ENCODE assay signal across 1 cellular context in the genomic region with DNA sequence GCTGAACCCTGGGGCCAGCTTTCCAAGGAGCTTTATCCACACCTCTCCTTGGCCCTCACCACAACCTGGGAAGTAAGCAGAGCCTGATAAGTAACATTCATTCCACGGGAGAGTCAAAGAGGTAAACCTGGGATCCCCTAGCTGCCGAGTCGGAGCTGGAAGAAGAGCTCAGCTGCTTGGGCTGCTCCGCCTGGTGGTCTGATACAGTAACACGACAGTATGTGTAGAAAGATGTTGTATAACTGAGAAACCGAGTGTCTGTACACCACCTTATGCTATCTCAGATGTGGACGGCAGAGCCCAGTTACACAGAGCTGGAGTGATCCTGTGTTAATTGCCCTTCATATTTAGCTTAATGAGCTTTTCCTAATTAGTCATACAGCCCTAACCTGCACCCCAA.
TF ChIP-seq lines count a peak whose summit lies in the region.

No MANE protein-coding gene starts in this region.

TF ChIP-seq in GM23338, 12 proteins besides CTCF, POLR2A, EP300 and RAD21 (continued from another document):
- TF ChIP-seq, protein P1, sequence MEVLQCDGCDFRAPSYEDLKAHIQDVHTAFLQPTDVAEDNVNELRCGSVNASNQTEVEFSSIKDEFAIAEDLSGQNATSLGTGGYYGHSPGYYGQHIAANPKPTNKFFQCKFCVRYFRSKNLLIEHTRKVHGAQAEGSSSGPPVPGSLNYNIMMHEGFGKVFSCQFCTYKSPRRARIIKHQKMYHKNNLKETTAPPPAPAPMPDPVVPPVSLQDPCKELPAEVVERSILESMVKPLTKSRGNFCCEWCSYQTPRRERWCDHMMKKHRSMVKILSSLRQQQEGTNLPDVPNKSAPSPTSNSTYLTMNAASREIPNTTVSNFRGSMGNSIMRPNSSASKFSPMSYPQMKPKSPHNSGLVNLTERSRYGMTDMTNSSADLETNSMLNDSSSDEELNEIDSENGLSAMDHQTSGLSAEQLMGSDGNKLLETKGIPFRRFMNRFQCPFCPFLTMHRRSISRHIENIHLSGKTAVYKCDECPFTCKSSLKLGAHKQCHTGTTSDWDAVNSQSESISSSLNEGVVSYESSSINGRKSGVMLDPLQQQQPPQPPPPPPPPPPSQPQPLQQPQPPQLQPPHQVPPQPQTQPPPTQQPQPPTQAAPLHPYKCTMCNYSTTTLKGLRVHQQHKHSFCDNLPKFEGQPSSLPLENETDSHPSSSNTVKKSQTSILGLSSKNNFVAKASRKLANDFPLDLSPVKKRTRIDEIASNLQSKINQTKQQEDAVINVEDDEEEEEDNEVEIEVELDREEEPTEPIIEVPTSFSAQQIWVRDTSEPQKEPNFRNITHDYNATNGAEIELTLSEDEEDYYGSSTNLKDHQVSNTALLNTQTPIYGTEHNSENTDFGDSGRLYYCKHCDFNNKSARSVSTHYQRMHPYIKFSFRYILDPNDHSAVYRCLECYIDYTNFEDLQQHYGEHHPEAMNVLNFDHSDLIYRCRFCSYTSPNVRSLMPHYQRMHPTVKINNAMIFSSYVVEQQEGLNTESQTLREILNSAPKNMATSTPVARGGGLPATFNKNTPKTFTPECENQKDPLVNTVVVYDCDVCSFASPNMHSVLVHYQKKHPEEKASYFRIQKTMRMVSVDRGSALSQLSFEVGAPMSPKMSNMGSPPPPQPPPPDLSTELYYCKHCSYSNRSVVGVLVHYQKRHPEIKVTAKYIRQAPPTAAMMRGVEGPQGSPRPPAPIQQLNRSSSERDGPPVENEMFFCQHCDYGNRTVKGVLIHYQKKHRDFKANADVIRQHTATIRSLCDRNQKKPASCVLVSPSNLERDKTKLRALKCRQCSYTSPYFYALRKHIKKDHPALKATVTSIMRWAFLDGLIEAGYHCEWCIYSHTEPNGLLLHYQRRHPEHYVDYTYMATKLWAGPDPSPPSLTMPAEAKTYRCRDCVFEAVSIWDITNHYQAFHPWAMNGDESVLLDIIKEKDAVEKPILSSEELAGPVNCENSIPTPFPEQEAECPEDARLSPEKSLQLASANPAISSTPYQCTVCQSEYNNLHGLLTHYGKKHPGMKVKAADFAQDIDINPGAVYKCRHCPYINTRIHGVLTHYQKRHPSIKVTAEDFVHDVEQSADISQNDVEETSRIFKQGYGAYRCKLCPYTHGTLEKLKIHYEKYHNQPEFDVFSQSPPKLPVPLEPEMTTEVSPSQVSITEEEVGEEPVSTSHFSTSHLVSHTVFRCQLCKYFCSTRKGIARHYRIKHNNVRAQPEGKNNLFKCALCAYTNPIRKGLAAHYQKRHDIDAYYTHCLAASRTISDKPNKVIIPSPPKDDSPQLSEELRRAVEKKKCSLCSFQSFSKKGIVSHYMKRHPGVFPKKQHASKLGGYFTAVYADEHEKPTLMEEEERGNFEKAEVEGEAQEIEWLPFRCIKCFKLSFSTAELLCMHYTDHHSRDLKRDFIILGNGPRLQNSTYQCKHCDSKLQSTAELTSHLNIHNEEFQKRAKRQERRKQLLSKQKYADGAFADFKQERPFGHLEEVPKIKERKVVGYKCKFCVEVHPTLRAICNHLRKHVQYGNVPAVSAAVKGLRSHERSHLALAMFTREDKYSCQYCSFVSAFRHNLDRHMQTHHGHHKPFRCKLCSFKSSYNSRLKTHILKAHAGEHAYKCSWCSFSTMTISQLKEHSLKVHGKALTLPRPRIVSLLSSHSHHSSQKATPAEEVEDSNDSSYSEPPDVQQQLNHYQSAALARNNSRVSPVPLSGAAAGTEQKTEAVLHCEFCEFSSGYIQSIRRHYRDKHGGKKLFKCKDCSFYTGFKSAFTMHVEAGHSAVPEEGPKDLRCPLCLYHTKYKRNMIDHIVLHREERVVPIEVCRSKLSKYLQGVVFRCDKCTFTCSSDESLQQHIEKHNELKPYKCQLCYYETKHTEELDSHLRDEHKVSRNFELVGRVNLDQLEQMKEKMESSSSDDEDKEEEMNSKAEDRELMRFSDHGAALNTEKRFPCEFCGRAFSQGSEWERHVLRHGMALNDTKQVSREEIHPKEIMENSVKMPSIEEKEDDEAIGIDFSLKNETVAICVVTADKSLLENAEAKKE (CRISPR knock-in tag; IDR thresholded peaks at IDR 0.05) = no peak
- TF ChIP-seq ZNF114 (CRISPR knock-in tag; IDR thresholded peaks at IDR 0.05) = no peak
- no peak for TF ChIP-seq POLR2AphosphoS5 (IDR thresholded peaks at IDR 0.05; ENCODE audit: low read depth)
- no peak for TF ChIP-seq NANOG (IDR thresholded peaks at IDR 0.05; ENCODE audit: borderline replicate concordance)
- TF ChIP-seq, protein P2, sequence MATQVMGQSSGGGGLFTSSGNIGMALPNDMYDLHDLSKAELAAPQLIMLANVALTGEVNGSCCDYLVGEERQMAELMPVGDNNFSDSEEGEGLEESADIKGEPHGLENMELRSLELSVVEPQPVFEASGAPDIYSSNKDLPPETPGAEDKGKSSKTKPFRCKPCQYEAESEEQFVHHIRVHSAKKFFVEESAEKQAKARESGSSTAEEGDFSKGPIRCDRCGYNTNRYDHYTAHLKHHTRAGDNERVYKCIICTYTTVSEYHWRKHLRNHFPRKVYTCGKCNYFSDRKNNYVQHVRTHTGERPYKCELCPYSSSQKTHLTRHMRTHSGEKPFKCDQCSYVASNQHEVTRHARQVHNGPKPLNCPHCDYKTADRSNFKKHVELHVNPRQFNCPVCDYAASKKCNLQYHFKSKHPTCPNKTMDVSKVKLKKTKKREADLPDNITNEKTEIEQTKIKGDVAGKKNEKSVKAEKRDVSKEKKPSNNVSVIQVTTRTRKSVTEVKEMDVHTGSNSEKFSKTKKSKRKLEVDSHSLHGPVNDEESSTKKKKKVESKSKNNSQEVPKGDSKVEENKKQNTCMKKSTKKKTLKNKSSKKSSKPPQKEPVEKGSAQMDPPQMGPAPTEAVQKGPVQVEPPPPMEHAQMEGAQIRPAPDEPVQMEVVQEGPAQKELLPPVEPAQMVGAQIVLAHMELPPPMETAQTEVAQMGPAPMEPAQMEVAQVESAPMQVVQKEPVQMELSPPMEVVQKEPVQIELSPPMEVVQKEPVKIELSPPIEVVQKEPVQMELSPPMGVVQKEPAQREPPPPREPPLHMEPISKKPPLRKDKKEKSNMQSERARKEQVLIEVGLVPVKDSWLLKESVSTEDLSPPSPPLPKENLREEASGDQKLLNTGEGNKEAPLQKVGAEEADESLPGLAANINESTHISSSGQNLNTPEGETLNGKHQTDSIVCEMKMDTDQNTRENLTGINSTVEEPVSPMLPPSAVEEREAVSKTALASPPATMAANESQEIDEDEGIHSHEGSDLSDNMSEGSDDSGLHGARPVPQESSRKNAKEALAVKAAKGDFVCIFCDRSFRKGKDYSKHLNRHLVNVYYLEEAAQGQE (IDR thresholded peaks at IDR 0.05; ENCODE audit: unreplicated experiment) = no peak
- TF ChIP-seq CREB1 (CRISPR knock-in tag; IDR thresholded peaks at IDR 0.05; ENCODE audit: low read depth) = no peak
- no peak for TF ChIP-seq EZH2phosphoT487 (IDR thresholded peaks at IDR 0.05; ENCODE audit: unreplicated experiment)
- TF ChIP-seq JUNB (IDR thresholded peaks at IDR 0.05; ENCODE audit: unreplicated experiment) = no peak
